ENCODE assay signal across 8 cellular contexts in genomic region chr6:17884501-17885039, GRCh38.
DNase-seq lines count a peak whose midpoint lies in the region; ATAC-seq and TF ChIP-seq lines count a peak whose summit lies in the region.

No MANE protein-coding gene starts in this region.

- peaks cover 0 to 10% (median 5%) of the 10 kb centered on the region in 3 donors for H3K4me1 Mint-ChIP-seq in CD8-positive, alpha-beta memory T cell

- H3K9me3 ChIP-seq in upper lobe of right lung, result no peaks in the 10 kb centered on the region
- H3K9me3 ChIP-seq in CD8-positive, alpha-beta memory T cell (ENCODE audit: low read length), result no peaks in the 10 kb centered on the region

- ATAC-seq in HG03457 (IDR thresholded peaks at IDR 0.05; ENCODE audit: unreplicated experiment) (peak; percentile 90), upper lobe of right lung (peak; percentile 29)

- H3K4me3 ChIP-seq in GM08714 (ENCODE audit: low read length), result peak overlapping the region; percentile 16; the same call in 1 of the 2 replicates
- no peak overlapping the region for H3K4me3 ChIP-seq in upper lobe of right lung
- H3K4me3 ChIP-seq in CD8-positive, alpha-beta memory T cell (ENCODE audit: low read length), result no peak overlapping the region

- H3K4me3 Mint-ChIP-seq in CD8-positive, alpha-beta memory T cell, result peak overlapping the region in 2 of 7 donors; percentile 14 to 42

- H3K9me3 Mint-ChIP-seq in CD8-positive, alpha-beta memory T cell, result no peaks in the 10 kb centered on the region

- H3K36me3 Mint-ChIP-seq in CD8-positive, alpha-beta memory T cell, result peaks cover 0 to 2% (median 0%) of the 10 kb centered on the region in 3 donors

- intact Hi-C loops in upper lobe of right lung (cut with DNase I), result no loop called here

- POLR2A ChIA-PET in CD8-positive, alpha-beta memory T cell (lab: Charles Lee), result no interaction called here

- CTCF ChIA-PET in CD8-positive, alpha-beta memory T cell (lab: Charles Lee), result no interaction called here

- TF ChIP-seq CTCF in GM20000 (IDR thresholded peaks at IDR 0.05; ENCODE audit: extremely low read depth, missing control alignments) (no peak), upper lobe of right lung (IDR thresholded peaks at IDR 0.05) (no peak)

- DNase-seq in GM20000 (ENCODE audit: low spot score) (peak; percentile 42), caudate nucleus (lab: John Stamatoyannopoulos, UW) (peak in 4 of 61 donors; percentile 4 to 24 (median 14)), upper lobe of right lung (no peak), NCI-H2081 treated with DMSO at 0.1 percent for 48 hours (lab: John Stamatoyannopoulos, UW) (no peak), hippocampal formation (lab: John Stamatoyannopoulos, UW) (no peak)
- no peak for DNase-seq in CD8-positive, alpha-beta memory T cell

- H3K27me3 ChIP-seq in upper lobe of right lung, result no peaks in the 10 kb centered on the region
- no peaks in the 10 kb centered on the region for H3K27me3 ChIP-seq in CD8-positive, alpha-beta memory T cell (ENCODE audit: insufficient read depth, low read length, poor library complexity, severe bottlenecking)

- H3K27me3 Mint-ChIP-seq in CD8-positive, alpha-beta memory T cell, result peaks cover 17 to 28% of the 10 kb centered on the region in 2 donors

- H3K27ac ChIP-seq in caudate nucleus (ENCODE audit: low read depth, low read length) (peak overlapping the region; percentile 4), upper lobe of right lung (peak overlapping the region; percentile 4)
- H3K27ac ChIP-seq in CD8-positive, alpha-beta memory T cell (ENCODE audit: low read depth, low read length), result no peak overlapping the region

- no peak overlapping the region for H3K27ac Mint-ChIP-seq in CD8-positive, alpha-beta memory T cell

- peaks cover 35% of the 10 kb centered on the region for H3K4me1 ChIP-seq in upper lobe of right lung
- H3K4me1 ChIP-seq in CD8-positive, alpha-beta memory T cell (ENCODE audit: insufficient read depth, low read length), result no peaks in the 10 kb centered on the region

- H3K36me3 ChIP-seq in upper lobe of right lung, result no peaks in the 10 kb centered on the region
- H3K36me3 ChIP-seq in CD8-positive, alpha-beta memory T cell (ENCODE audit: insufficient read depth, low read length), result no peaks in the 10 kb centered on the region
